In genomic region chr5:91079037-91079436, GRCh38 we compare ENCODE assay signal across 15 cellular contexts.
DNase-seq lines count a peak whose midpoint lies in the region; FAIRE-seq and TF ChIP-seq lines count a peak whose summit lies in the region.
"Had no signal": no experiment of that assay in that cellular context is flagged by ENCODE, and none has a peak within 500 bp of the region (broad histone marks: within the 10 kb centered on the region; RNA-seq: fewer than 3 reads in every experiment).

No MANE protein-coding gene starts in this region.

- peaks cover 5% of the 10 kb centered on the region for H3K4me1 Mint-ChIP-seq in glutamatergic neuron (ENCODE audit: low read depth, unreplicated experiment)

- H3K36me3 ChIP-seq in esophagus squamous epithelium (no peaks in the 10 kb centered on the region), prostate gland (no peaks in the 10 kb centered on the region), tibial nerve (no peaks in the 10 kb centered on the region)

- H3K27ac ChIP-seq in esophagus squamous epithelium (peak overlapping the region in 3 of 4 donors; percentile 21 to 56 (median 29)), prostate gland (peak overlapping the region; percentile 2 to 73), tibial nerve (peak overlapping the region in 2 of 4 donors; percentile 38 to 63)
- H3K27ac ChIP-seq: hepatocyte had no signal

- peaks cover 2% of the 10 kb centered on the region for H3K27me3 Mint-ChIP-seq in glutamatergic neuron (ENCODE audit: unreplicated experiment)
- H3K27me3 Mint-ChIP-seq: dendritic cell treated with granulocyte-macrophage colony-stimulating factor and Interleukin-4, amounts not matched to agents 40 ng/mL and 50 ng/mL, for 4 days had no signal

- H3K9me3 Mint-ChIP-seq in glutamatergic neuron (ENCODE audit: unreplicated experiment): peaks cover 2% of the 10 kb centered on the region
- H3K9me3 Mint-ChIP-seq: activated T-helper 2 cell treated with anti-CD3 and anti-CD28 coated beads, Interferon-gamma antibody, Interleukin-2, Interleukin-4, amounts not matched to agents 10 μg/mL and 5 μg/mL and 100 μg/mL, durations not matched to agents 14 hours and 24 hours and 36 hours; CD8-positive, alpha-beta T cell; dendritic cell treated with granulocyte-macrophage colony-stimulating factor and Interleukin-4, amounts not matched to agents 40 ng/mL and 50 ng/mL, for 4 days had no signal

- no peak overlapping the region for H3K27ac Mint-ChIP-seq in glutamatergic neuron (ENCODE audit: unreplicated experiment)
- H3K27ac Mint-ChIP-seq: activated T-helper 2 cell treated with anti-CD3 and anti-CD28 coated beads, Interferon-gamma antibody, Interleukin-2, Interleukin-4, amounts not matched to agents 10 μg/mL and 5 μg/mL and 100 μg/mL, durations not matched to agents 14 hours and 24 hours and 36 hours; CD8-positive, alpha-beta T cell; dendritic cell treated with granulocyte-macrophage colony-stimulating factor and Interleukin-4, amounts not matched to agents 40 ng/mL and 50 ng/mL, for 4 days had no signal

- no peaks in the 10 kb centered on the region for H3K36me3 Mint-ChIP-seq in glutamatergic neuron (ENCODE audit: unreplicated experiment)
- H3K36me3 Mint-ChIP-seq: CD8-positive, alpha-beta T cell had no signal

- 19 to 27% methylated on average over 2 of the region's 2 CpGs for WGBS in esophagus squamous epithelium, 2 donors
- 10% methylated on average over 2 of the region's 2 CpGs for WGBS in prostate gland
- 10 to 20% methylated on average over 2 of the region's 2 CpGs for WGBS in tibial nerve, 2 donors

- DNase-seq in GM12891 (ENCODE audit: insufficient read length, low spot score) (no peak), M059J (ENCODE audit: low read depth) (peak; percentile 79), esophagus squamous epithelium (lab: John Stamatoyannopoulos, UW) (no peak), prostate gland (ENCODE audit: low spot score) (peak; percentile 62), glutamatergic neuron (no peak), OCI-M2 (lab: John Stamatoyannopoulos, UW; ENCODE audit: unreplicated experiment) (no peak), NCI-H2107 treated with DMSO at 0.1 percent for 48 hours (lab: John Stamatoyannopoulos, UW; ENCODE audit: unreplicated experiment) (no peak), tibial nerve (ENCODE audit: low spot score in 2 of 2) (no peak)
- DNase-seq: CD8-positive, alpha-beta T cell; Kasumi-1 had no signal

- H3K4me1 ChIP-seq in esophagus squamous epithelium: peaks cover 0 to 17% (median 7%) of the 10 kb centered on the region in 3 donors
- H3K4me1 ChIP-seq in prostate gland (replicated peaks): peaks cover 6% of the 10 kb centered on the region
- peaks cover 0 to 15% (median 2%) of the 10 kb centered on the region in 4 donors for H3K4me1 ChIP-seq in tibial nerve
- H3K4me1 ChIP-seq: HAP-1 had no signal

- TF ChIP-seq EP300 in tibial nerve (IDR thresholded peaks at IDR 0.05): no peak

- TF ChIP-seq POLR2A in GM12891 (IDR thresholded peaks at IDR 0.05; ENCODE audit: low read depth, low read length) (no peak), esophagus squamous epithelium (IDR thresholded peaks at IDR 0.05) (no peak), prostate gland (IDR thresholded peaks at IDR 0.05) (no peak), tibial nerve (IDR thresholded peaks at IDR 0.05) (no peak)

- intact Hi-C loops in esophagus squamous epithelium (cut with DNase I): no loop called here
- intact Hi-C loops in prostate gland (cut with DNase I): no loop called here

- no peak overlapping the region for H3K4me3 Mint-ChIP-seq in glutamatergic neuron (ENCODE audit: unreplicated experiment)
- H3K4me3 Mint-ChIP-seq: CD8-positive, alpha-beta T cell; dendritic cell treated with granulocyte-macrophage colony-stimulating factor and Interleukin-4, amounts not matched to agents 40 ng/mL and 50 ng/mL, for 4 days had no signal

- TF ChIP-seq CTCF in esophagus squamous epithelium (IDR thresholded peaks at IDR 0.05) (no peak), prostate gland (IDR thresholded peaks at IDR 0.05) (no peak), glutamatergic neuron (IDR thresholded peaks at IDR 0.05; ENCODE audit: partially characterized antibody, unreplicated experiment) (no peak), tibial nerve (IDR thresholded peaks at IDR 0.05) (no peak)

- H3K27me3 ChIP-seq in esophagus squamous epithelium (no peaks in the 10 kb centered on the region), prostate gland (replicated peaks; ENCODE audit: insufficient read depth) (no peaks in the 10 kb centered on the region), tibial nerve (no peaks in the 10 kb centered on the region)
- H3K27me3 ChIP-seq: hepatocyte had no signal

- H3K9me3 ChIP-seq in esophagus squamous epithelium (no peaks in the 10 kb centered on the region), prostate gland (no peaks in the 10 kb centered on the region), tibial nerve (no peaks in the 10 kb centered on the region)
- H3K9me3 ChIP-seq: HAP-1 had no signal

- FAIRE-seq in GM12891 (lab: Jason Lieb, UNC): peak; percentile 78
- FAIRE-seq: GM19239 had no signal

- H3K4me3 ChIP-seq in esophagus squamous epithelium: no peak overlapping the region
- no peak overlapping the region for H3K4me3 ChIP-seq in prostate gland
- H3K4me3 ChIP-seq in tibial nerve: no peak overlapping the region
- H3K4me3 ChIP-seq: HAP-1, hepatocyte had no signal

TF ChIP-seq in GM12891, 5 proteins besides CTCF, POLR2A, EP300 and RAD21:
- TF ChIP-seq POLR2AphosphoS5 (IDR thresholded peaks at IDR 0.05; ENCODE audit: low read depth, low read length): no peak
- no peak for TF ChIP-seq TAF1 (IDR thresholded peaks at IDR 0.05; ENCODE audit: low read depth, low read length)
- TF ChIP-seq POU2F2 (IDR thresholded peaks at IDR 0.05; ENCODE audit: low read depth, low read length): no peak
- TF ChIP-seq SPI1 (IDR thresholded peaks at IDR 0.05; ENCODE audit: low read depth, low read length): no peak
- TF ChIP-seq PAX5 (IDR thresholded peaks at IDR 0.05; ENCODE audit: insufficient read depth, low read length, severe bottlenecking): no peak

Comparison
In these comparisons a context has a peak if more than half of its experiments do, and no peak if none do; other contexts are left out.
1. DNase-seq: peak in M059J (single experiment) and prostate gland (single experiment); none in GM12891 (single experiment), esophagus squamous epithelium (single experiment), glutamatergic neuron (single experiment), OCI-M2 (single experiment), NCI-H2107 treated with DMSO at 0.1 percent for 48 hours (single experiment) and tibial nerve (0 of 2).